ENCODE assay signal across 1 cellular context in the genomic region with DNA sequence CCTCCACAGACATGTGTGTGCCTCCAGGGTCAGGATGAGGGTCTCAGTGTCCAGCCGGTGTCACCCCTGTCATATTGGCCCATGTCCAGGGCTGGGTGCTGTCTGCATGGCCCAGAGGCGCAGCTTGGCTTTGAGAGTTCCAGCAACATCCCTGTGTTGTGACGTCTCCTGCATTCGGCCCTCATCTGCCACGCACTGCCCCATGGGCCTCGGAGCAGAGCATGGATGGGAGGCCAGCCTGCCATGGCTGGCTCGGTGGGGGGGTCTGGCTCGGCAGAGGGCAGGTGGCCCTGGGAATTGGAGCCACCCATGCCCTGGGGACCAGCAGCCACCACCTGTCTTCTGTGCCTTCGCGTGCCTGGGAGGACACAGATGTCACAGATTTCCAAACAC.
TF ChIP-seq lines count a peak whose summit lies in the region.

No MANE protein-coding gene starts in this region.

TF ChIP-seq in HepG2, 621 proteins besides CTCF, POLR2A, EP300 and RAD21:
- TF ChIP-seq, protein P1, sequence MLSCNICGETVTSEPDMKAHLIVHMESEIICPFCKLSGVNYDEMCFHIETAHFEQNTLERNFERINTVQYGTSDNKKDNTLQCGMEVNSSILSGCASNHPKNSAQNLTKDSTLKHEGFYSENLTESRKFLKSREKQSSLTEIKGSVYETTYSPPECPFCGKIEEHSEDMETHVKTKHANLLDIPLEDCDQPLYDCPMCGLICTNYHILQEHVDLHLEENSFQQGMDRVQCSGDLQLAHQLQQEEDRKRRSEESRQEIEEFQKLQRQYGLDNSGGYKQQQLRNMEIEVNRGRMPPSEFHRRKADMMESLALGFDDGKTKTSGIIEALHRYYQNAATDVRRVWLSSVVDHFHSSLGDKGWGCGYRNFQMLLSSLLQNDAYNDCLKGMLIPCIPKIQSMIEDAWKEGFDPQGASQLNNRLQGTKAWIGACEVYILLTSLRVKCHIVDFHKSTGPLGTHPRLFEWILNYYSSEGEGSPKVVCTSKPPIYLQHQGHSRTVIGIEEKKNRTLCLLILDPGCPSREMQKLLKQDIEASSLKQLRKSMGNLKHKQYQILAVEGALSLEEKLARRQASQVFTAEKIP (CRISPR knock-in tag; IDR thresholded peaks at IDR 0.05; ENCODE audit: borderline replicate concordance), result no peak
- TF ChIP-seq ZNF616 (CRISPR knock-in tag; IDR thresholded peaks at IDR 0.05; ENCODE audit: low read depth) (no peak), ZBTB34 (CRISPR knock-in tag; IDR thresholded peaks at IDR 0.05) (no peak), DR1 (CRISPR knock-in tag; IDR thresholded peaks at IDR 0.05) (no peak), MBNL3 (CRISPR knock-in tag; conservative IDR thresholded peaks at IDR 0.05) (no peak), ZNF382 (CRISPR knock-in tag; IDR thresholded peaks at IDR 0.05; ENCODE audit: borderline replicate concordance) (no peak), ZNF556 (CRISPR knock-in tag; IDR thresholded peaks at IDR 0.05; ENCODE audit: borderline replicate concordance) (no peak), ZNF703 (CRISPR knock-in tag; IDR thresholded peaks at IDR 0.05; ENCODE audit: borderline replicate concordance) (no peak)
